23 cellular contexts compared by ENCODE assay signal in the genomic region with DNA sequence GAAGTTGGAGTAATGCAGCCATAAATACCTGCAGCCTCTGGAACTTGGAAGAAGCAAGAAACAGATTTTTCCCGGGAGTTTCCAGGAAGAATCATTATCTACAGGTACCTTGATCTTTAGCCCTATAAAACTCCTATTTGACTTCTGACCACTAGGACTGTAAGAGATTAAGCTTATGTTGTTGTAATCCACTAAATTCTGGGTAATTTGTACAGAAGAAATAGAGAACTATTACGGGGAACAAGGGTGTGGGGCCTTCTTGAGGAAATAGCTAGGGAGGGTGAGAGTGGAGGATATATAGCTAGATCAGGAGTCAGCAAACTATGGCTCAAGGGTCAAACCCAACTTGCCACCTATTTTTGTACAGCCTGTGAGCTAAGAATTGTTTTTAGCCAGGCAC.
DNase-seq lines count a peak whose midpoint lies in the region; ATAC-seq, FAIRE-seq and TF ChIP-seq lines count a peak whose summit lies in the region.
"Had no signal": no experiment of that assay in that cellular context is flagged by ENCODE, and none has a peak within 500 bp of the region (broad histone marks: within the 10 kb centered on the region; RNA-seq: fewer than 3 reads in every experiment).

No MANE protein-coding gene starts in this region.

- H3K9me3 ChIP-seq in mucosa of descending colon (no peaks in the 10 kb centered on the region), neuronal stem cell (replicated peaks in 1 of 2; ENCODE audit: control insufficient read depth in 2 of 2, insufficient read depth in 1 of 2, low read depth in 1 of 2, low read length in 2 of 2) (peaks cover 2 to 10% of the 10 kb centered on the region in 2 donors), small intestine (ENCODE audit: control insufficient read depth, low read depth) (no peaks in the 10 kb centered on the region)
- H3K9me3 ChIP-seq: BE2C; BLaER1 treated with 17β-estradiol and CSF1 and Interleukin-3, amounts not matched to agents 10 nM and 100 nM had no signal

- H4K8ac ChIP-seq in neuronal stem cell (ENCODE audit: low read depth, low read length), result no peak overlapping the region

- H3K4me3 ChIP-seq in mucosa of descending colon, result no peak overlapping the region
- no peak overlapping the region for H3K4me3 ChIP-seq in neuronal stem cell (ENCODE audit: low read length in 2 of 2)
- no peak overlapping the region for H3K4me3 ChIP-seq in small intestine (ENCODE audit: low read depth in 1 of 2, low read length in 2 of 2)
- H3K4me3 ChIP-seq: BLaER1 treated with 17β-estradiol and CSF1 and Interleukin-3, amounts not matched to agents 10 nM and 100 nM; GM23338 had no signal

- TF ChIP-seq CTCF in mucosa of descending colon (IDR thresholded peaks at IDR 0.05), result no peak

- no peak overlapping the region for H2BK120ac ChIP-seq in neuronal stem cell (ENCODE audit: low read depth, low read length)

- no peak overlapping the region for H2BK5ac ChIP-seq in neuronal stem cell (ENCODE audit: low read length)

- ATAC-seq in mucosa of descending colon, result peak; percentile 91
- ATAC-seq: GM23338, HCT116 had no signal

- H3K36me3 ChIP-seq in mucosa of descending colon (ENCODE audit: low read depth) (no peaks in the 10 kb centered on the region), neuronal stem cell (replicated peaks in 1 of 2; ENCODE audit: control insufficient read depth in 2 of 2, insufficient read depth in 2 of 2, low read length in 2 of 2) (no peaks in the 10 kb centered on the region), small intestine (ENCODE audit: control insufficient read depth in 2 of 2, insufficient read depth in 2 of 2, low read length in 2 of 2) (no peaks in the 10 kb centered on the region)
- H3K36me3 ChIP-seq: BE2C; BLaER1 treated with 17β-estradiol and CSF1 and Interleukin-3, amounts not matched to agents 10 nM and 100 nM had no signal

- H3K9ac ChIP-seq in neuronal stem cell (ENCODE audit: low read depth, low read length, poor library complexity), result no peak overlapping the region
- H3K9ac ChIP-seq: BLaER1 treated with 17β-estradiol and CSF1 and Interleukin-3, amounts not matched to agents 10 nM and 100 nM had no signal

- H3K4me1 ChIP-seq in mucosa of descending colon (ENCODE audit: low read depth), result no peaks in the 10 kb centered on the region
- H3K4me1 ChIP-seq in neuronal stem cell (ENCODE audit: control insufficient read depth in 2 of 2, insufficient read depth in 1 of 2, low read depth in 1 of 2, low read length in 2 of 2), result peaks cover 2 to 21% of the 10 kb centered on the region in 2 donors
- no peaks in the 10 kb centered on the region for H3K4me1 ChIP-seq in small intestine (ENCODE audit: control insufficient read depth in 2 of 2, insufficient read depth in 1 of 2, low read depth in 1 of 2, low read length in 1 of 2)
- H3K4me1 ChIP-seq: BE2C; BLaER1 treated with 17β-estradiol and CSF1 and Interleukin-3, amounts not matched to agents 10 nM and 100 nM had no signal

- no peak overlapping the region for H3K4ac ChIP-seq in neuronal stem cell (ENCODE audit: low read length)

- no peaks in the 10 kb centered on the region for H3K79me1 ChIP-seq in neuronal stem cell (ENCODE audit: low read depth, low read length)

- H3K14ac ChIP-seq in neuronal stem cell (ENCODE audit: low read length), result no peak overlapping the region

- DNase-seq in NOMO-1 treated with DMSO at 0.1 percent for 48 hours (lab: John Stamatoyannopoulos, UW; ENCODE audit: unreplicated experiment) (peak; percentile 2), NOMO-1 treated with dmso at 0.1 percent for 144 hours (lab: John Stamatoyannopoulos, UW; ENCODE audit: unreplicated experiment) (no peak), mucosa of descending colon (no peak), neuronal stem cell (ENCODE audit: low spot score) (no peak), NCI-H82 (lab: John Stamatoyannopoulos, UW) (no peak), small intestine (no peak)
- DNase-seq: AML-193; BE2C; CD4-positive, alpha-beta T cell; CD8-positive, alpha-beta memory T cell; DMS 273 treated with DMSO at 0.1 percent for 48 hours; DMS79; EL; GF-D8; H9 had no signal

- H3K27me3 ChIP-seq in neuronal stem cell (ENCODE audit: control insufficient read depth in 3 of 3, insufficient read depth in 3 of 3, low read depth in 1 of 3, low read length in 3 of 3), result no peaks in the 10 kb centered on the region
- no peaks in the 10 kb centered on the region for H3K27me3 ChIP-seq in small intestine (ENCODE audit: control insufficient read depth in 2 of 2, insufficient read depth in 2 of 2, low read length in 2 of 2)
- H3K27me3 ChIP-seq: BE2C; BLaER1 treated with 17β-estradiol and CSF1 and Interleukin-3, amounts not matched to agents 10 nM and 100 nM had no signal

- no peak overlapping the region for H2AK5ac ChIP-seq in neuronal stem cell (ENCODE audit: low read depth, low read length)

- H2AFZ ChIP-seq in neuronal stem cell (ENCODE audit: low read length), result peak overlapping the region; percentile 20
- H2AFZ ChIP-seq: GM23338 had no signal

- H2BK15ac ChIP-seq in neuronal stem cell (ENCODE audit: low read length), result no peak overlapping the region

- H3K23ac ChIP-seq in neuronal stem cell (ENCODE audit: low read depth, low read length, poor library complexity), result no peak overlapping the region

- no peak overlapping the region for H4K91ac ChIP-seq in neuronal stem cell (ENCODE audit: low read depth, low read length, poor library complexity)

- H2BK12ac ChIP-seq in neuronal stem cell (ENCODE audit: low read length), result no peak overlapping the region

- intact Hi-C loops in mucosa of descending colon (cut with DNase I, micrococcal nuclease), result no loop called here

- H3K4me2 ChIP-seq in neuronal stem cell (ENCODE audit: insufficient read depth, low read length, poor library complexity, severe bottlenecking), result no peak overlapping the region
- H3K4me2 ChIP-seq: BLaER1 treated with 17β-estradiol and CSF1 and Interleukin-3, amounts not matched to agents 10 nM and 100 nM; GM23338 had no signal

- H3K18ac ChIP-seq in neuronal stem cell (ENCODE audit: low read length), result no peak overlapping the region

- no peak for FAIRE-seq in small intestine (lab: Jason Lieb, UNC)
- FAIRE-seq: A204.1, D721Med, GM12891, GM18507 had no signal

- no peak overlapping the region for H3K27ac ChIP-seq in neuronal stem cell (replicated peaks; ENCODE audit: low read length)
- H3K27ac ChIP-seq in small intestine (ENCODE audit: low read depth in 1 of 2, low read length in 1 of 2), result no peak overlapping the region
- H3K27ac ChIP-seq: 22Rv1; BLaER1 treated with 17β-estradiol and CSF1 and Interleukin-3, amounts not matched to agents 10 nM and 100 nM had no signal

- WGBS in neuronal stem cell (ENCODE audit: extremely low coverage in 2 of 2, insufficient read length in 2 of 2, insufficient replicate concordance in 1 of 2), 2 donors, result no CpG with 5 or more reads among the region's 2 CpGs
- WGBS in small intestine, 3 donors, result 17 to 45% (median 36%) methylated on average over 2 of the region's 2 CpGs
